In genomic region chr1:219296430-219296850, GRCh38 we compare ENCODE assay signal across 23 cellular contexts.
DNase-seq lines count a peak whose midpoint lies in the region; ATAC-seq, FAIRE-seq and TF ChIP-seq lines count a peak whose summit lies in the region.
"Had no signal": no experiment of that assay in that cellular context is flagged by ENCODE, and none has a peak within 500 bp of the region (broad histone marks: within the 10 kb centered on the region; RNA-seq: fewer than 3 reads in every experiment).

No MANE protein-coding gene starts in this region.

- H3K4me1 ChIP-seq in ascending aorta (peaks cover 4 to 29% of the 10 kb centered on the region in 2 donors), kidney (ENCODE audit: control insufficient read depth in 1 of 2, insufficient read depth in 1 of 2, low read depth in 1 of 2, low read length in 2 of 2) (no peaks in the 10 kb centered on the region)
- H3K4me1 ChIP-seq: psoas muscle had no signal

- H3K27me3 ChIP-seq in ascending aorta, result no peaks in the 10 kb centered on the region

- peaks cover 32% of the 10 kb centered on the region for H3K4me1 Mint-ChIP-seq in mesothelial cell of epicardium
- H3K4me1 Mint-ChIP-seq: activated CD4-positive, alpha-beta T cell treated with anti-CD3 and anti-CD28 coated beads, Interleukin-2, amount 10 ng/mL, durations not matched to agents 7 days and 5 days; naive B cell had no signal

- H3K36me3 Mint-ChIP-seq in mesothelial cell of epicardium, result peaks cover 7% of the 10 kb centered on the region

- no peak overlapping the region for H3K9ac ChIP-seq in kidney (ENCODE audit: low read length in 2 of 2)

- H3K9me3 Mint-ChIP-seq in mesothelial cell of epicardium, result no peaks in the 10 kb centered on the region
- H3K9me3 Mint-ChIP-seq: activated CD4-positive, alpha-beta T cell treated with anti-CD3 and anti-CD28 coated beads, Interleukin-2, amount 10 ng/mL, durations not matched to agents 7 days and 5 days; CD4-positive, alpha-beta T cell; naive B cell had no signal

- H3K4me3 Mint-ChIP-seq in mesothelial cell of epicardium, result no peak overlapping the region
- H3K4me3 Mint-ChIP-seq: activated CD4-positive, alpha-beta T cell treated with anti-CD3 and anti-CD28 coated beads, Interleukin-2, amount 10 ng/mL, durations not matched to agents 7 days and 5 days; CD4-positive, alpha-beta T cell; dendritic cell treated with granulocyte-macrophage colony-stimulating factor and Interleukin-4, amounts not matched to agents 40 ng/mL and 50 ng/mL, for 4 days; naive B cell had no signal

- H3K27ac ChIP-seq in ascending aorta, result peak overlapping the region; percentile 76 to 77
- H3K27ac ChIP-seq in kidney (ENCODE audit: low read depth in 2 of 2, low read length in 2 of 2), result no peak overlapping the region
- H3K27ac ChIP-seq: epithelial cell of prostate, psoas muscle had no signal

- FAIRE-seq in kidney (lab: Jason Lieb, UNC), result no peak
- FAIRE-seq: GM18507, urothelium cell line had no signal

- DNase-seq in A172 (ENCODE audit: low spot score) (peak; percentile 61), NCI-H1092 (lab: John Stamatoyannopoulos, UW) (peak; percentile 91), ascending aorta (ENCODE audit: low spot score in 2 of 2) (no peak), mesothelial cell of epicardium (ENCODE audit: low spot score in 2 of 2, unreplicated experiment in 2 of 2) (no peak), kidney (no peak), RPMI8226 (no peak)
- DNase-seq: activated CD4-positive, alpha-beta T cell treated with anti-CD3 and anti-CD28 coated beads, Interleukin-2, amount 10 ng/mL, durations not matched to agents 7 days and 5 days; CD4-positive, alpha-beta T cell; DMS79 treated with DMSO at 0.1 percent for 48 hours; H7; naive B cell; NCI-H1694 treated with DMSO at 0.1 percent for 48 hours; NCI-H524 treated with DMSO at 0.1 percent for 48 hours; psoas muscle; stimulated activated CD4-positive, alpha-beta T cell treated with anti-CD3 and anti-CD28 coated beads, Interleukin-15, amount 100 ng/mL, for 24 hours; stimulated activated naive CD8-positive, alpha-beta T cell treated with anti-CD3 and anti-CD28 coated beads, Interleukin-15, Interleukin-2, amounts not matched to agents 100 U/mL and 50 U/mL, for 24 hours had no signal

- H3K9me3 ChIP-seq in ascending aorta (no peaks in the 10 kb centered on the region), kidney (ENCODE audit: control insufficient read depth in 1 of 2, low read length in 2 of 2) (no peaks in the 10 kb centered on the region)
- H3K9me3 ChIP-seq: psoas muscle had no signal

- no peaks in the 10 kb centered on the region for H3K36me3 ChIP-seq in ascending aorta
- no peaks in the 10 kb centered on the region for H3K36me3 ChIP-seq in kidney (ENCODE audit: control insufficient read depth in 1 of 2, insufficient read depth in 2 of 2, low read length in 2 of 2)

- intact Hi-C loops in ascending aorta (cut with DNase I), result loop anchor here (5.0 kb wide), 3 partner anchors 109 to 949 kb away; partner anchors contain the start of gene TGFB2
- intact Hi-C loops in kidney (cut with DNase I), result no loop called here

- H3K27ac Mint-ChIP-seq in mesothelial cell of epicardium, result peak overlapping the region; percentile 31
- H3K27ac Mint-ChIP-seq: activated CD4-positive, alpha-beta T cell treated with anti-CD3 and anti-CD28 coated beads, Interleukin-2, amount 10 ng/mL, durations not matched to agents 7 days and 5 days; CD4-positive, alpha-beta T cell; dendritic cell treated with granulocyte-macrophage colony-stimulating factor and Interleukin-4, amounts not matched to agents 40 ng/mL and 50 ng/mL, for 4 days had no signal

- H3K4me3 ChIP-seq in ascending aorta, result no peak overlapping the region
- no peak overlapping the region for H3K4me3 ChIP-seq in kidney (ENCODE audit: low read length in 2 of 2)
- H3K4me3 ChIP-seq: lung, psoas muscle had no signal

- ATAC-seq in HG03196 (IDR thresholded peaks at IDR 0.05; ENCODE audit: unreplicated experiment) (no peak), HG03460 (IDR thresholded peaks at IDR 0.05; ENCODE audit: unreplicated experiment) (no peak)
- ATAC-seq: psoas muscle; stimulated activated naive CD8-positive, alpha-beta T cell treated with anti-CD3 and anti-CD28 coated beads, Interleukin-15, Interleukin-2, amounts not matched to agents 100 U/mL and 50 U/mL, for 24 hours had no signal

- TF ChIP-seq CTCF in ascending aorta (IDR thresholded peaks at IDR 0.05) (no peak), mesothelial cell of epicardium (IDR thresholded peaks at IDR 0.05; ENCODE audit: unreplicated experiment) (no peak), kidney (IDR thresholded peaks at IDR 0.05; ENCODE audit: borderline replicate concordance, extremely low read depth, insufficient read depth) (no peak)

- H3K27me3 Mint-ChIP-seq in mesothelial cell of epicardium (ENCODE audit: low read depth), result no peaks in the 10 kb centered on the region
- H3K27me3 Mint-ChIP-seq: activated CD4-positive, alpha-beta T cell treated with anti-CD3 and anti-CD28 coated beads, Interleukin-2, amount 10 ng/mL, durations not matched to agents 7 days and 5 days; CD4-positive, alpha-beta T cell; dendritic cell treated with granulocyte-macrophage colony-stimulating factor and Interleukin-4, amounts not matched to agents 40 ng/mL and 50 ng/mL, for 4 days; naive B cell had no signal

Comparison
In these comparisons a context has a peak if more than half of its experiments do, and no peak if none do; other contexts are left out.
1. DNase-seq: peak in A172 (single experiment) and NCI-H1092 (single experiment); none in ascending aorta (0 of 2), mesothelial cell of epicardium (0 of 2), kidney (single experiment) and RPMI8226 (single experiment).
2. H3K27ac ChIP-seq: peak in ascending aorta (2 of 2); none in kidney (0 of 2).